In the genomic region with DNA sequence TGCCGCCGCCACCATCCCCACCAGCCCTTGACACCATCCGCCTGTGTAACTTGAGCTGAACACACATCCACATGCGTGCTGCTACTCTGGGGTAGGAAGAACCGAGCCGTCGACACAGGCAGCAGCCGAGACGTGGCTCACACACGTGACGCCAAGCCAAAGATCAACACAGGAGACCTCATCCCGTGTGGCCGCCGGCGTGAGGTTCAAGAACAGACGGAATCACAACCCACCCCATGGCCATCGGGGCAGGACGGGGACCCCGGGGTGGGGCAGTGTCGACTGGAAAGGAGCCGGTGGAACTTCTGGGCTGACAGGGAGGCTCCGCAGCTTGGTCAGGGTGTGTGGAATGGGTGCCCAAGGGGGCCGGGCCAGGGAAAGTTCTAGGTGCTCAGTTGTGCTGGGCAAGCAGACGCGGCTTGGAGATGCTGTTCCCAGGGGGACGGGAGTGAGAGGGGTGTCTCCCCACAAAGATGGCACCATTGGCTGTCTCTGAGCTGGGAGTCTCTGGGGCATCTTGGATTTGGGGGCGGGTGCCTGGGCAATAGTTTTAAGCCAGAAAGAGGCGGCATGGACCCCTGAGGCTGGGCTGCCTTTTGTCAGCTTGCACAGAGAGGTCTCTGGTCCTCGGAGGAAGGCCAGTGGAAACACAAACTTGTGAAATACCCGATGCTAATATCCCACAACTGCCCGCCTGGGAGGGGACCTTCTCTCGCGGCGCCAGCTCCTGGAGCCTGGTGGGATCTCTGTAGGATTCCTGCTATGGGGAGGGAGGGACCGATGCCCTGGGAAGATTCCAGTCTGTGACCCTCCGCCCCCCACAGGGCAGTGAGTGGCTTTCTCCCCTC, we compare ENCODE assay signal across 1 cellular context.
TF ChIP-seq lines count a peak whose summit lies in the region.

No MANE protein-coding gene starts in this region.

TF ChIP-seq in HCT116, 20 proteins besides CTCF, POLR2A, EP300 and RAD21:
- TF ChIP-seq, protein P1, sequence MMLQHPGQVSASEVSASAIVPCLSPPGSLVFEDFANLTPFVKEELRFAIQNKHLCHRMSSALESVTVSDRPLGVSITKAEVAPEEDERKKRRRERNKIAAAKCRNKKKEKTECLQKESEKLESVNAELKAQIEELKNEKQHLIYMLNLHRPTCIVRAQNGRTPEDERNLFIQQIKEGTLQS (IDR thresholded peaks at IDR 0.05), result no peak
- TF ChIP-seq ZFX (IDR thresholded peaks at IDR 0.05), result no peak
- no peak for TF ChIP-seq SP1 (IDR thresholded peaks at IDR 0.05; ENCODE audit: low read depth)
- TF ChIP-seq, protein P2, sequence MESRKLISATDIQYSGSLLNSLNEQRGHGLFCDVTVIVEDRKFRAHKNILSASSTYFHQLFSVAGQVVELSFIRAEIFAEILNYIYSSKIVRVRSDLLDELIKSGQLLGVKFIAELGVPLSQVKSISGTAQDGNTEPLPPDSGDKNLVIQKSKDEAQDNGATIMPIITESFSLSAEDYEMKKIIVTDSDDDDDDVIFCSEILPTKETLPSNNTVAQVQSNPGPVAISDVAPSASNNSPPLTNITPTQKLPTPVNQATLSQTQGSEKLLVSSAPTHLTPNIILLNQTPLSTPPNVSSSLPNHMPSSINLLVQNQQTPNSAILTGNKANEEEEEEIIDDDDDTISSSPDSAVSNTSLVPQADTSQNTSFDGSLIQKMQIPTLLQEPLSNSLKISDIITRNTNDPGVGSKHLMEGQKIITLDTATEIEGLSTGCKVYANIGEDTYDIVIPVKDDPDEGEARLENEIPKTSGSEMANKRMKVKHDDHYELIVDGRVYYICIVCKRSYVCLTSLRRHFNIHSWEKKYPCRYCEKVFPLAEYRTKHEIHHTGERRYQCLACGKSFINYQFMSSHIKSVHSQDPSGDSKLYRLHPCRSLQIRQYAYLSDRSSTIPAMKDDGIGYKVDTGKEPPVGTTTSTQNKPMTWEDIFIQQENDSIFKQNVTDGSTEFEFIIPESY (IDR thresholded peaks at IDR 0.05; ENCODE audit: extremely low read depth, insufficient replicate concordance, low read length), result no peak
- no peak for TF ChIP-seq FOSL1 (IDR thresholded peaks at IDR 0.05; ENCODE audit: low read depth)
- TF ChIP-seq, protein P3, sequence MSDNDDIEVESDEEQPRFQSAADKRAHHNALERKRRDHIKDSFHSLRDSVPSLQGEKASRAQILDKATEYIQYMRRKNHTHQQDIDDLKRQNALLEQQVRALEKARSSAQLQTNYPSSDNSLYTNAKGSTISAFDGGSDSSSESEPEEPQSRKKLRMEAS (IDR thresholded peaks at IDR 0.05), result no peak
- TF ChIP-seq CEBPB (IDR thresholded peaks at IDR 0.05; ENCODE audit: low read depth), result no peak
- TF ChIP-seq SIN3A (IDR thresholded peaks at IDR 0.05; ENCODE audit: low read depth), result no peak
- TF ChIP-seq, protein P4, sequence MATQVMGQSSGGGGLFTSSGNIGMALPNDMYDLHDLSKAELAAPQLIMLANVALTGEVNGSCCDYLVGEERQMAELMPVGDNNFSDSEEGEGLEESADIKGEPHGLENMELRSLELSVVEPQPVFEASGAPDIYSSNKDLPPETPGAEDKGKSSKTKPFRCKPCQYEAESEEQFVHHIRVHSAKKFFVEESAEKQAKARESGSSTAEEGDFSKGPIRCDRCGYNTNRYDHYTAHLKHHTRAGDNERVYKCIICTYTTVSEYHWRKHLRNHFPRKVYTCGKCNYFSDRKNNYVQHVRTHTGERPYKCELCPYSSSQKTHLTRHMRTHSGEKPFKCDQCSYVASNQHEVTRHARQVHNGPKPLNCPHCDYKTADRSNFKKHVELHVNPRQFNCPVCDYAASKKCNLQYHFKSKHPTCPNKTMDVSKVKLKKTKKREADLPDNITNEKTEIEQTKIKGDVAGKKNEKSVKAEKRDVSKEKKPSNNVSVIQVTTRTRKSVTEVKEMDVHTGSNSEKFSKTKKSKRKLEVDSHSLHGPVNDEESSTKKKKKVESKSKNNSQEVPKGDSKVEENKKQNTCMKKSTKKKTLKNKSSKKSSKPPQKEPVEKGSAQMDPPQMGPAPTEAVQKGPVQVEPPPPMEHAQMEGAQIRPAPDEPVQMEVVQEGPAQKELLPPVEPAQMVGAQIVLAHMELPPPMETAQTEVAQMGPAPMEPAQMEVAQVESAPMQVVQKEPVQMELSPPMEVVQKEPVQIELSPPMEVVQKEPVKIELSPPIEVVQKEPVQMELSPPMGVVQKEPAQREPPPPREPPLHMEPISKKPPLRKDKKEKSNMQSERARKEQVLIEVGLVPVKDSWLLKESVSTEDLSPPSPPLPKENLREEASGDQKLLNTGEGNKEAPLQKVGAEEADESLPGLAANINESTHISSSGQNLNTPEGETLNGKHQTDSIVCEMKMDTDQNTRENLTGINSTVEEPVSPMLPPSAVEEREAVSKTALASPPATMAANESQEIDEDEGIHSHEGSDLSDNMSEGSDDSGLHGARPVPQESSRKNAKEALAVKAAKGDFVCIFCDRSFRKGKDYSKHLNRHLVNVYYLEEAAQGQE (IDR thresholded peaks at IDR 0.05; ENCODE audit: low read depth), result no peak
- TF ChIP-seq EGR1 (IDR thresholded peaks at IDR 0.05; ENCODE audit: low read depth), result no peak
- TF ChIP-seq TCF7L2 (IDR thresholded peaks at IDR 0.05; ENCODE audit: borderline replicate concordance, extremely low read depth, insufficient read depth, insufficient read length), result no peak
